11 cellular contexts compared by ENCODE assay signal in the genomic region with DNA sequence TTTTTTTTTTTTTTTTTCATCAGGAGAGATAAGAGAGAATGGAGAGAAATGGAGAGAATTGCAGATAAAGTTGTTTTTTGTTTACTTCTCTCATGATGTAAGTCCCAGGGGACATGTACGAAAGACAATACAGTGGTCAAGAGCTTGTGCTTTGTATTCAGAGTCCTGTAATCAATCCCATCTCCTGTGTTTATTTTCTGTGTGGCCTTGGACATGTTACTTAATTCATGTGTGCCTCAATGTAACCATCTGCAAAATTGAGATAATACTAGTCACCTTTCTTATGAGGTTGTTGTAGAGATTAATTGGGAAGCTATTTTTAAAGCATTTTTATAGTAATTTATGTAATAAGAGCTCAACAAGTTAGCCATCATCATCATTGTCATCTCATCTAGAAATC.
"Had no signal": no experiment of that assay in that cellular context is flagged by ENCODE, and none has a peak within 500 bp of the region (broad histone marks: within the 10 kb centered on the region; RNA-seq: fewer than 3 reads in every experiment).

No MANE protein-coding gene starts in this region.

- H3K4me3 Mint-ChIP-seq: activated naive CD8-positive, alpha-beta T cell treated with anti-CD3 and anti-CD28 coated beads, Interleukin-2, amount 10 ng/mL, durations not matched to agents 7 days and 5 days; naive thymus-derived CD8-positive, alpha-beta T cell had no signal

- H3K27ac ChIP-seq: parathyroid adenoma had no signal

- H3K9me3 ChIP-seq: mucosa of descending colon had no signal

- DNase-seq: activated naive CD4-positive, alpha-beta T cell; activated naive CD8-positive, alpha-beta T cell treated with anti-CD3 and anti-CD28 coated beads, Interleukin-2, amount 10 ng/mL, durations not matched to agents 7 days and 5 days; activated T-cell treated with anti-CD3 and anti-CD28 coated beads for 4 hours; anterior cingulate cortex; mucosa of descending colon; naive thymus-derived CD8-positive, alpha-beta T cell; retina; stimulated activated CD4-positive, alpha-beta T cell treated with anti-CD3 and anti-CD28 coated beads, Interleukin-2, amount 100 ng/mL, for 48 hours; stimulated activated naive CD4-positive, alpha-beta T cell; trophoblast cell had no signal

- H3K4me1 Mint-ChIP-seq: activated naive CD8-positive, alpha-beta T cell treated with anti-CD3 and anti-CD28 coated beads, Interleukin-2, amount 10 ng/mL, durations not matched to agents 7 days and 5 days had no signal

- H3K27ac Mint-ChIP-seq: activated naive CD8-positive, alpha-beta T cell treated with anti-CD3 and anti-CD28 coated beads, Interleukin-2, amount 10 ng/mL, durations not matched to agents 7 days and 5 days; naive thymus-derived CD8-positive, alpha-beta T cell had no signal

- H3K9me3 Mint-ChIP-seq: activated naive CD8-positive, alpha-beta T cell treated with anti-CD3 and anti-CD28 coated beads, Interleukin-2, amount 10 ng/mL, durations not matched to agents 7 days and 5 days; naive thymus-derived CD8-positive, alpha-beta T cell had no signal

- ATAC-seq: mucosa of descending colon; naive thymus-derived CD8-positive, alpha-beta T cell had no signal

- H3K36me3 Mint-ChIP-seq: activated naive CD8-positive, alpha-beta T cell treated with anti-CD3 and anti-CD28 coated beads, Interleukin-2, amount 10 ng/mL, durations not matched to agents 7 days and 5 days; naive thymus-derived CD8-positive, alpha-beta T cell had no signal

- H3K4me3 ChIP-seq: mucosa of descending colon had no signal

- H3K27me3 Mint-ChIP-seq: naive thymus-derived CD8-positive, alpha-beta T cell had no signal
